ENCODE assay signal across 9 cellular contexts in genomic region chr15:33242669-33243191, GRCh38. TPM values are rescaled to one million over a fixed set of nuclear protein-coding genes. Genes with fewer than 3 reads are reported as not detected.
DNase-seq lines count a peak whose midpoint lies in the region; ATAC-seq and TF ChIP-seq lines count a peak whose summit lies in the region.
"Had no signal": no experiment of that assay in that cellular context is flagged by ENCODE, and none has a peak within 500 bp of the region (broad histone marks: within the 10 kb centered on the region; RNA-seq: fewer than 3 reads in every experiment).

No MANE protein-coding gene starts in this region.

- peak overlapping the region; percentile 97 for H3K27ac Mint-ChIP-seq in endothelial cell (ENCODE audit: unreplicated experiment)
- H3K27ac Mint-ChIP-seq: naive B cell had no signal

- H3K14ac ChIP-seq in trophoblast cell (ENCODE audit: low read length): peak overlapping the region; percentile 89

- peak overlapping the region; percentile 99 for H3K27ac ChIP-seq in trophoblast cell (ENCODE audit: low read depth, low read length)

- peak overlapping the region; percentile 98 for H4K91ac ChIP-seq in trophoblast cell (ENCODE audit: low read depth, low read length)

- DNase-seq in DMS53 (lab: John Stamatoyannopoulos, UW) (peak; percentile 16), DMS53 treated with DMSO at 0.1 percent for 48 hours (lab: John Stamatoyannopoulos, UW; ENCODE audit: unreplicated experiment) (no peak), NAMALWA (ENCODE audit: low spot score) (peak; percentile 51), endothelial cell (ENCODE audit: low spot score) (peak; percentile 15), trophoblast cell (peak; percentile 13 to 69), NCI-H1092 (lab: John Stamatoyannopoulos, UW) (no peak), MV-4-11 (lab: John Stamatoyannopoulos, UW) (no peak)
- DNase-seq: naive B cell had no signal

- H3K36me3 ChIP-seq in trophoblast cell (ENCODE audit: control insufficient read depth in 1 of 2, insufficient read depth in 2 of 2, low read length in 2 of 2): no peaks in the 10 kb centered on the region

- peak overlapping the region; percentile 75 for H3K4ac ChIP-seq in trophoblast cell (ENCODE audit: low read depth, low read length)

- peak overlapping the region; percentile 32 for H3K4me2 ChIP-seq in trophoblast cell (ENCODE audit: low read length)

- H2BK12ac ChIP-seq in trophoblast cell (ENCODE audit: low read length): peak overlapping the region; percentile 98

- H4K12ac ChIP-seq in trophoblast cell (ENCODE audit: low read depth, low read length): no peak overlapping the region

- TF ChIP-seq CTCF in endothelial cell (IDR thresholded peaks at IDR 0.05; ENCODE audit: unreplicated experiment): peak; percentile 65

- no peaks in the 10 kb centered on the region for H3K9me3 ChIP-seq in trophoblast cell (ENCODE audit: insufficient read depth, low read depth, low read length)

- peak overlapping the region; percentile 16 for H3K9ac ChIP-seq in trophoblast cell (ENCODE audit: low read length)

- H2AFZ ChIP-seq in trophoblast cell (ENCODE audit: insufficient read depth, low read length, poor library complexity): peak overlapping the region; percentile 32

- H2AK5ac ChIP-seq in trophoblast cell (ENCODE audit: low read length): peak overlapping the region; percentile 81

- peaks cover 13% of the 10 kb centered on the region for H3K4me1 Mint-ChIP-seq in endothelial cell (ENCODE audit: unreplicated experiment)
- H3K4me1 Mint-ChIP-seq: naive B cell had no signal

- peak overlapping the region; percentile 97 for H2BK120ac ChIP-seq in trophoblast cell (ENCODE audit: insufficient read depth, low read length, poor library complexity)

- no peaks in the 10 kb centered on the region for H3K27me3 Mint-ChIP-seq in endothelial cell (ENCODE audit: unreplicated experiment)

- no peak overlapping the region for H3K4me3 Mint-ChIP-seq in endothelial cell (ENCODE audit: unreplicated experiment)
- H3K4me3 Mint-ChIP-seq: naive B cell had no signal

- H3K4me1 ChIP-seq in trophoblast cell (ENCODE audit: control insufficient read depth in 1 of 2, insufficient read depth in 2 of 2, low read length in 2 of 2): peaks cover 18 to 19% of the 10 kb centered on the region in 2 experiments

- ATAC-seq in GM18907 (IDR thresholded peaks at IDR 0.05; ENCODE audit: unreplicated experiment): no peak

- no peaks in the 10 kb centered on the region for H3K9me3 Mint-ChIP-seq in endothelial cell (ENCODE audit: unreplicated experiment)
- H3K9me3 Mint-ChIP-seq: naive B cell had no signal

- peak overlapping the region; percentile 84 for H4K8ac ChIP-seq in trophoblast cell (ENCODE audit: low read depth, low read length)

- no peak overlapping the region for H3K4me3 ChIP-seq in trophoblast cell (ENCODE audit: low read depth, low read length)

- H3K79me1 ChIP-seq in trophoblast cell (ENCODE audit: low read length): peaks cover 26% of the 10 kb centered on the region

- no peaks in the 10 kb centered on the region for H3K36me3 Mint-ChIP-seq in endothelial cell (ENCODE audit: low read depth, unreplicated experiment)
- H3K36me3 Mint-ChIP-seq: naive B cell had no signal

- no CpG with 5 or more reads among the region's 5 CpGs for WGBS in trophoblast cell (ENCODE audit: extremely low coverage, insufficient coverage, insufficient read length)

- peak overlapping the region; percentile 79 for H3K18ac ChIP-seq in trophoblast cell (ENCODE audit: low read length)

- H2BK5ac ChIP-seq in trophoblast cell (ENCODE audit: low read depth, low read length, poor library complexity): peak overlapping the region; percentile 96

- no peak overlapping the region for H3K23ac ChIP-seq in trophoblast cell (ENCODE audit: low read length)

- H3K79me2 ChIP-seq in trophoblast cell (ENCODE audit: control insufficient read depth, insufficient read depth, low read length, poor library complexity): peaks cover 2% of the 10 kb centered on the region

- H3K27me3 ChIP-seq in trophoblast cell (ENCODE audit: insufficient read depth, low read length): no peaks in the 10 kb centered on the region

RNA-seq across cellular contexts. Expression of gene FMN1, which starts 48.2 kb away (rescaled TPM):
- total RNA-seq in endothelial cell (ENCODE audit: unreplicated experiment): 1.3 TPM
- polyA plus RNA-seq in trophoblast cell (2013): 0.81 and 1.0 TPM in 2 replicates

Comparison
In these comparisons a context has a peak if more than half of its experiments do, and no peak if none do; other contexts are left out.
1. DNase-seq: peak in DMS53 (single experiment), NAMALWA (single experiment), endothelial cell (single experiment) and trophoblast cell (2 of 2); none in DMS53 treated with DMSO at 0.1 percent for 48 hours (single experiment), NCI-H1092 (single experiment) and MV-4-11 (single experiment).